Comparison of ENCODE assay signal across 1 cellular context in the genomic region with DNA sequence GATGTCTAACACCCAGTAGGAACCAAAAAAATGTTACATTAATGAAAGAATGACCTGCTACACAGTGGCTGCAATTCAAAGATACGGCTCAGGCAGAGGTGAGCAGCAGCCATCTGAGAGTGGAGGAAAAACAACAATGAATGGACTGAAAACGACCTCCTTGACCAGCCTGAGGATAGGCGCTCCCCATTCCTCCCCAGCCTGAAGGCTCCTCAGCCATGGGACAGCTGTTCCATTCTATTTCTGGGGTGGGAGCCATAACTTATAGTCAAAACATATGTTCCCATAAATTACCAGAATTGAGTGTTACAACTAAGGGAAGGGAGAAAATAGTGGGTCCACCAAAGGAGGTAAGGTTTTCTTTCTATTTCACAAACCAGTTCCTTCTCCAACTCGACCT.
TF ChIP-seq lines count a peak whose summit lies in the region.

No MANE protein-coding gene starts in this region.

TF ChIP-seq in GM12878, 131 proteins besides CTCF, POLR2A, EP300 and RAD21:
- TF ChIP-seq MTA3 (IDR thresholded peaks at IDR 0.05; ENCODE audit: borderline replicate concordance, low read length) (no peak), NR2F1 (conservative IDR thresholded peaks at IDR 0.05) (no peak), SMAD1 (IDR thresholded peaks at IDR 0.05; ENCODE audit: low read depth, partially characterized antibody) (no peak), CBX5 (IDR thresholded peaks at IDR 0.05; ENCODE audit: low read depth) (no peak), FOXM1 (IDR thresholded peaks at IDR 0.05; ENCODE audit: low read depth, low read length) (no peak), NRF1 (conservative IDR thresholded peaks at IDR 0.05; ENCODE audit: low read depth, low read length) (no peak), SUZ12 (IDR thresholded peaks at IDR 0.05; ENCODE audit: unreplicated experiment) (no peak)
- TF ChIP-seq, protein P1, sequence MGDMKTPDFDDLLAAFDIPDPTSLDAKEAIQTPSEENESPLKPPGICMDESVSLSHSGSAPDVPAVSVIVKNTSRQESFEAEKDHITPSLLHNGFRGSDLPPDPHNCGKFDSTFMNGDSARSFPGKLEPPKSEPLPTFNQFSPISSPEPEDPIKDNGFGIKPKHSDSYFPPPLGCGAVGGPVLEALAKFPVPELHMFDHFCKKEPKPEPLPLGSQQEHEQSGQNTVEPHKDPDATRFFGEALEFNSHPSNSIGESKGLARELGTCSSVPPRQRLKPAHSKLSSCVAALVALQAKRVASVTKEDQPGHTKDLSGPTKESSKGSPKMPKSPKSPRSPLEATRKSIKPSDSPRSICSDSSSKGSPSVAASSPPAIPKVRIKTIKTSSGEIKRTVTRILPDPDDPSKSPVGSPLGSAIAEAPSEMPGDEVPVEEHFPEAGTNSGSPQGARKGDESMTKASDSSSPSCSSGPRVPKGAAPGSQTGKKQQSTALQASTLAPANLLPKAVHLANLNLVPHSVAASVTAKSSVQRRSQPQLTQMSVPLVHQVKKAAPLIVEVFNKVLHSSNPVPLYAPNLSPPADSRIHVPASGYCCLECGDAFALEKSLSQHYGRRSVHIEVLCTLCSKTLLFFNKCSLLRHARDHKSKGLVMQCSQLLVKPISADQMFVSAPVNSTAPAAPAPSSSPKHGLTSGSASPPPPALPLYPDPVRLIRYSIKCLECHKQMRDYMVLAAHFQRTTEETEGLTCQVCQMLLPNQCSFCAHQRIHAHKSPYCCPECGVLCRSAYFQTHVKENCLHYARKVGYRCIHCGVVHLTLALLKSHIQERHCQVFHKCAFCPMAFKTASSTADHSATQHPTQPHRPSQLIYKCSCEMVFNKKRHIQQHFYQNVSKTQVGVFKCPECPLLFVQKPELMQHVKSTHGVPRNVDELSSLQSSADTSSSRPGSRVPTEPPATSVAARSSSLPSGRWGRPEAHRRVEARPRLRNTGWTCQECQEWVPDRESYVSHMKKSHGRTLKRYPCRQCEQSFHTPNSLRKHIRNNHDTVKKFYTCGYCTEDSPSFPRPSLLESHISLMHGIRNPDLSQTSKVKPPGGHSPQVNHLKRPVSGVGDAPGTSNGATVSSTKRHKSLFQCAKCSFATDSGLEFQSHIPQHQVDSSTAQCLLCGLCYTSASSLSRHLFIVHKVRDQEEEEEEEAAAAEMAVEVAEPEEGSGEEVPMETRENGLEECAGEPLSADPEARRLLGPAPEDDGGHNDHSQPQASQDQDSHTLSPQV (IDR thresholded peaks at IDR 0.05): no peak
- TF ChIP-seq, protein P2, sequence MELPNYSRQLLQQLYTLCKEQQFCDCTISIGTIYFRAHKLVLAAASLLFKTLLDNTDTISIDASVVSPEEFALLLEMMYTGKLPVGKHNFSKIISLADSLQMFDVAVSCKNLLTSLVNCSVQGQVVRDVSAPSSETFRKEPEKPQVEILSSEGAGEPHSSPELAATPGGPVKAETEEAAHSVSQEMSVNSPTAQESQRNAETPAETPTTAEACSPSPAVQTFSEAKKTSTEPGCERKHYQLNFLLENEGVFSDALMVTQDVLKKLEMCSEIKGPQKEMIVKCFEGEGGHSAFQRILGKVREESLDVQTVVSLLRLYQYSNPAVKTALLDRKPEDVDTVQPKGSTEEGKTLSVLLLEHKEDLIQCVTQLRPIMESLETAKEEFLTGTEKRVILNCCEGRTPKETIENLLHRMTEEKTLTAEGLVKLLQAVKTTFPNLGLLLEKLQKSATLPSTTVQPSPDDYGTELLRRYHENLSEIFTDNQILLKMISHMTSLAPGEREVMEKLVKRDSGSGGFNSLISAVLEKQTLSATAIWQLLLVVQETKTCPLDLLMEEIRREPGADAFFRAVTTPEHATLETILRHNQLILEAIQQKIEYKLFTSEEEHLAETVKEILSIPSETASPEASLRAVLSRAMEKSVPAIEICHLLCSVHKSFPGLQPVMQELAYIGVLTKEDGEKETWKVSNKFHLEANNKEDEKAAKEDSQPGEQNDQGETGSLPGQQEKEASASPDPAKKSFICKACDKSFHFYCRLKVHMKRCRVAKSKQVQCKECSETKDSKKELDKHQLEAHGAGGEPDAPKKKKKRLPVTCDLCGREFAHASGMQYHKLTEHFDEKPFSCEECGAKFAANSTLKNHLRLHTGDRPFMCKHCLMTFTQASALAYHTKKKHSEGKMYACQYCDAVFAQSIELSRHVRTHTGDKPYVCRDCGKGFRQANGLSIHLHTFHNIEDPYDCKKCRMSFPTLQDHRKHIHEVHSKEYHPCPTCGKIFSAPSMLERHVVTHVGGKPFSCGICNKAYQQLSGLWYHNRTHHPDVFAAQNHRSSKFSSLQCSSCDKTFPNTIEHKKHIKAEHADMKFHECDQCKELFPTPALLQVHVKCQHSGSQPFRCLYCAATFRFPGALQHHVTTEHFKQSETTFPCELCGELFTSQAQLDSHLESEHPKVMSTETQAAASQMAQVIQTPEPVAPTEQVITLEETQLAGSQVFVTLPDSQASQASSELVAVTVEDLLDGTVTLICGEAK (IDR thresholded peaks at IDR 0.05; ENCODE audit: borderline replicate concordance): no peak
